ENCODE assay signal across 7 cellular contexts in the genomic region with DNA sequence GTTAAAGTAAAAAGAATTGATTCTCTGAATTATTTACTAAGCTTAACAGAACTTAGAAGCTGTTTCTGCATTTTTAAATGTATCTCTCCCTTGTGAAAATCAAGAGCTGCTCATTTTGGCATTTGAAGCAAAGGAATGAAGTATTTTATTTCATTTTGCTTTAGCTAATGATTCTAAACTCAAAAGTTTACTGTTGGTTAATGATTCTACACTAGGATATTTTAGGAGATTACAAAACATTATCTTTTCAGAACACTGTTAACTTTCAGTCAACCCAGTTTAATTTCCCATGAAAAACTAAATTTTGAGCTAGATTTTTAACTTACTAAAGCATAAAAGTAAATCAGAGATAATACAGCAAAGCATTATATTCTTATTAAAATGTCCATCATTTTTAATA.
"Had no signal": no experiment of that assay in that cellular context is flagged by ENCODE, and none has a peak within 500 bp of the region (broad histone marks: within the 10 kb centered on the region; RNA-seq: fewer than 3 reads in every experiment).

No MANE protein-coding gene starts in this region.

- DNase-seq: H9, HCEC 1CT had no signal

- H3K27ac Mint-ChIP-seq: GM23338, H9, IgD-negative memory B cell had no signal

- FAIRE-seq: H1, H54, HTR-8/SVneo had no signal

- H3K36me3 Mint-ChIP-seq: IgD-negative memory B cell had no signal

- H3K4me3 ChIP-seq: GM23338 had no signal

- H3K4me1 Mint-ChIP-seq: GM23338, H9, IgD-negative memory B cell had no signal

- H3K27me3 Mint-ChIP-seq: IgD-negative memory B cell had no signal

- H3K4me3 Mint-ChIP-seq: GM23338, H9, IgD-negative memory B cell had no signal

- ATAC-seq: GM23338 had no signal

- H2AFZ ChIP-seq: GM23338 had no signal

- H3K4me2 ChIP-seq: GM23338 had no signal
